ENCODE assay signal across 23 cellular contexts in the genomic region with DNA sequence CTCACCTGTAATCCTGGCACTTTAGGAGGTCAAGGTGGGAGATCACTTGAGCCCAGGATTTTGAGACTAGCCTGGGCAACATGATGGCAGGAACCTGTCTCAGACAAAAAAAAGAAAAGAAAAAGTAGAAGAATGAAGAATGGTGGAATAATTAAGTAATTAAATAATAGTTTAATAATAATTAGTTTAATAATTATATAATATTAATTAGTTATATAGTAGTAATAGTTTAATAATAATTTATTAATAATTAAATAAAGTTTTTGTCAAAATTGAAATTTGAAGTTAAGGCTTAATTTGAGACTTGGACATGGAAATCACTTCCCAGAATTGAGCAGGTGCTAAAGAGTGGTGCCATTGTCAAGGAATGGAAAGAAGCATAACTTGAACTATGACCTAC. TPM values are rescaled to one million over a fixed set of nuclear protein-coding genes. Genes with fewer than 3 reads are reported as not detected.
DNase-seq lines count a peak whose midpoint lies in the region; ATAC-seq and TF ChIP-seq lines count a peak whose summit lies in the region.
"Had no signal": no experiment of that assay in that cellular context is flagged by ENCODE, and none has a peak within 500 bp of the region (broad histone marks: within the 10 kb centered on the region; RNA-seq: fewer than 3 reads in every experiment).

No MANE protein-coding gene starts in this region.

- no peaks in the 10 kb centered on the region for H3K79me2 ChIP-seq in mammary epithelial cell (ENCODE audit: insufficient read depth, low read length)
- H3K79me2 ChIP-seq in PC-3 (ENCODE audit: low read length): no peaks in the 10 kb centered on the region

- no peak overlapping the region for H3K27ac ChIP-seq in mammary epithelial cell (ENCODE audit: insufficient read depth, low read depth, low read length)
- H3K27ac ChIP-seq in breast epithelium: no peak overlapping the region
- peak overlapping the region; percentile 96 for H3K27ac ChIP-seq in epithelial cell of prostate
- no peak overlapping the region for H3K27ac ChIP-seq in PC-3 (ENCODE audit: low read length)
- H3K27ac ChIP-seq: 22Rv1; A549; BLaER1 treated with 17β-estradiol and CSF1 and Interleukin-3, amounts not matched to agents 10 nM and 100 nM had no signal

- no peak overlapping the region for H3K27ac Mint-ChIP-seq in WTC11
- H3K27ac Mint-ChIP-seq: CD14-positive monocyte; CD4-positive, alpha-beta T cell; CD8-positive, alpha-beta memory T cell; GM23338; H9 had no signal

- no peak for TF ChIP-seq CTCF in mammary epithelial cell (conservative IDR thresholded peaks at IDR 0.05 in 1 of 2, IDR thresholded peaks at IDR 0.05 in 1 of 2; ENCODE audit: extremely low read depth in 1 of 2, insufficient read depth in 1 of 2, low read depth in 1 of 2, low read length in 2 of 2)
- no peak for TF ChIP-seq CTCF in breast epithelium (IDR thresholded peaks at IDR 0.05)
- TF ChIP-seq CTCF in WTC11 (IDR thresholded peaks at IDR 0.05): no peak
- no peak for TF ChIP-seq CTCF in PC-3 (conservative IDR thresholded peaks at IDR 0.05; ENCODE audit: low read depth, low read length)

- intact Hi-C loops in mammary epithelial cell (cut with micrococcal nuclease): no loop called here
- intact Hi-C loops in breast epithelium (cut with DNase I; ENCODE audit: low total_unique reads): no loop called here
- intact Hi-C loops in PC-3 (cut with micrococcal nuclease): no loop called here

- ATAC-seq in WTC11 (no peak), PC-3 (no peak), HG02610 (IDR thresholded peaks at IDR 0.05; ENCODE audit: unreplicated experiment) (no peak)
- ATAC-seq: A549, GM23338, HCT116 had no signal

- peaks cover 35% of the 10 kb centered on the region for H3K4me1 ChIP-seq in mammary epithelial cell (ENCODE audit: insufficient read depth, low read length)
- H3K4me1 ChIP-seq in breast epithelium: no peaks in the 10 kb centered on the region
- no peaks in the 10 kb centered on the region for H3K4me1 ChIP-seq in PC-3 (ENCODE audit: insufficient read depth, low read length)
- H3K4me1 ChIP-seq: A549; BE2C; BLaER1 treated with 17β-estradiol and CSF1 and Interleukin-3, amounts not matched to agents 10 nM and 100 nM had no signal

- no peaks in the 10 kb centered on the region for H3K36me3 Mint-ChIP-seq in WTC11
- H3K36me3 Mint-ChIP-seq: CD14-positive monocyte; CD8-positive, alpha-beta memory T cell had no signal

- no peaks in the 10 kb centered on the region; the same call in 1 of the 2 replicates for H3K27me3 Mint-ChIP-seq in WTC11 (ENCODE audit: low read depth)

- BruUV-seq in mammary epithelial cell (replicated peaks; lab: Mats Ljungman, UMichigan) (no TSS peak), PC-3 (replicated peaks; lab: Mats Ljungman, UMichigan) (no TSS peak)

- H3K4me2 ChIP-seq in mammary epithelial cell (ENCODE audit: insufficient read depth, low read depth, low read length): no peak overlapping the region
- no peak overlapping the region for H3K4me2 ChIP-seq in PC-3 (ENCODE audit: low read length)
- H3K4me2 ChIP-seq: A549; BLaER1 treated with 17β-estradiol and CSF1 and Interleukin-3, amounts not matched to agents 10 nM and 100 nM; GM23338 had no signal

- H2AFZ ChIP-seq in mammary epithelial cell (ENCODE audit: low read depth, low read length): peak overlapping the region; percentile 54
- no peak overlapping the region for H2AFZ ChIP-seq in PC-3 (ENCODE audit: low read length)
- H2AFZ ChIP-seq: GM23338 had no signal

- no peak overlapping the region for H3K4me3 ChIP-seq in mammary epithelial cell (replicated peaks in 1 of 3; ENCODE audit: insufficient read depth in 1 of 3, low read depth in 2 of 3, low read length in 3 of 3)
- H3K4me3 ChIP-seq in breast epithelium: no peak overlapping the region
- no peak overlapping the region for H3K4me3 ChIP-seq in PC-3 (ENCODE audit: low read length)
- H3K4me3 ChIP-seq: A549; BLaER1 treated with 17β-estradiol and CSF1 and Interleukin-3, amounts not matched to agents 10 nM and 100 nM; GM23338 had no signal

- H3K9me3 Mint-ChIP-seq in WTC11: peaks cover 5% of the 10 kb centered on the region; the same call in 1 of the 2 replicates
- H3K9me3 Mint-ChIP-seq: CD4-positive, alpha-beta T cell; H9 had no signal

- no peak overlapping the region for H3K9ac ChIP-seq in mammary epithelial cell (ENCODE audit: insufficient read depth, low read length)
- H3K9ac ChIP-seq in PC-3 (ENCODE audit: low read length): no peak overlapping the region
- H3K9ac ChIP-seq: BLaER1 treated with 17β-estradiol and CSF1 and Interleukin-3, amounts not matched to agents 10 nM and 100 nM had no signal

- in situ Hi-C loops in mammary epithelial cell (cut with MboI; ENCODE audit: low sequenced_read_pairs in 2 of 2): no loop called here

- H3K27me3 ChIP-seq in mammary epithelial cell (ENCODE audit: insufficient read depth, low read length) (no peaks in the 10 kb centered on the region), breast epithelium (no peaks in the 10 kb centered on the region), PC-3 (ENCODE audit: low read length) (no peaks in the 10 kb centered on the region)
- H3K27me3 ChIP-seq: BE2C; BLaER1 treated with 17β-estradiol and CSF1 and Interleukin-3, amounts not matched to agents 10 nM and 100 nM had no signal

- no peak for TF ChIP-seq POLR2A in breast epithelium (IDR thresholded peaks at IDR 0.05)

- no peaks in the 10 kb centered on the region for H4K20me1 ChIP-seq in mammary epithelial cell (ENCODE audit: insufficient read depth, low read length)
- no peaks in the 10 kb centered on the region for H4K20me1 ChIP-seq in PC-3 (ENCODE audit: low read length)
- H4K20me1 ChIP-seq: BLaER1 treated with 17β-estradiol and CSF1 and Interleukin-3, amounts not matched to agents 10 nM and 100 nM had no signal

- H3K4me3 Mint-ChIP-seq in WTC11: no peak overlapping the region
- H3K4me3 Mint-ChIP-seq: CD14-positive monocyte; CD4-positive, alpha-beta T cell; CD8-positive, alpha-beta memory T cell; GM23338; H9 had no signal

- no peaks in the 10 kb centered on the region for H3F3A ChIP-seq in PC-3 (ENCODE audit: low read length, unreplicated experiment)

- H3K36me3 ChIP-seq in mammary epithelial cell (ENCODE audit: insufficient read depth, low read length): no peaks in the 10 kb centered on the region
- no peaks in the 10 kb centered on the region for H3K36me3 ChIP-seq in breast epithelium
- H3K36me3 ChIP-seq in PC-3 (ENCODE audit: low read depth, low read length): no peaks in the 10 kb centered on the region
- H3K36me3 ChIP-seq: BE2C; BLaER1 treated with 17β-estradiol and CSF1 and Interleukin-3, amounts not matched to agents 10 nM and 100 nM had no signal

- H3K4me1 Mint-ChIP-seq in WTC11: peaks cover 5% of the 10 kb centered on the region; the same call in 1 of the 2 replicates
- H3K4me1 Mint-ChIP-seq: CD14-positive monocyte; CD8-positive, alpha-beta memory T cell; GM23338; H9 had no signal

- CTCF ChIA-PET in mammary epithelial cell (lab: Charles Lee; ENCODE audit: low non-redundant PET) (no interaction called here), WTC11 (lab: Charles Lee) (no interaction called here), PC-3 (lab: Charles Lee) (no interaction called here)

- no peaks in the 10 kb centered on the region for H3K9me2 ChIP-seq in PC-3 (replicated peaks; ENCODE audit: low read length)

- dilution Hi-C loops in mammary epithelial cell (cut with HindIII; ENCODE audit: low sequenced_read_pairs): no loop called here

- H3K9me3 ChIP-seq in mammary epithelial cell (replicated peaks; ENCODE audit: insufficient read depth, low read length): no peaks in the 10 kb centered on the region
- H3K9me3 ChIP-seq in breast epithelium: no peaks in the 10 kb centered on the region
- no peaks in the 10 kb centered on the region for H3K9me3 ChIP-seq in PC-3 (ENCODE audit: low read length)
- H3K9me3 ChIP-seq: A549; BE2C; BLaER1 treated with 17β-estradiol and CSF1 and Interleukin-3, amounts not matched to agents 10 nM and 100 nM had no signal

- POLR2A ChIA-PET in WTC11 (lab: Charles Lee) (no interaction called here), PC-3 (lab: Charles Lee; ENCODE audit: unreplicated experiment) (no interaction called here)

- DNase-seq in mammary epithelial cell: no peak
- no peak for DNase-seq in breast epithelium (ENCODE audit: low spot score in 2 of 2)
- no peak for DNase-seq in WTC11 (ENCODE audit: low spot score)
- DNase-seq in epithelial cell of prostate (ENCODE audit: low read depth, low spot score): no peak
- no peak for DNase-seq in NCI-H82 treated with DMSO at 0.1 percent for 48 hours (lab: John Stamatoyannopoulos, UW; ENCODE audit: unreplicated experiment)
- DNase-seq in PC-3: no peak
- DNase-seq: ACHN; AML-193; BE2C; CD4-positive, alpha-beta T cell; CD8-positive, alpha-beta memory T cell; DMS 273 treated with DMSO at 0.1 percent for 48 hours; DMS79; EL; GF-D8; H9 had no signal

TF ChIP-seq in WTC11, 78 proteins besides CTCF, POLR2A, EP300 and RAD21:
- TF ChIP-seq TP53 (CRISPR knock-in tag; IDR thresholded peaks at IDR 0.05): no peak
- TF ChIP-seq ESRRA (CRISPR knock-in tag; IDR thresholded peaks at IDR 0.05; ENCODE audit: borderline replicate concordance): no peak
- no peak for TF ChIP-seq FOXK1 (CRISPR knock-in tag; IDR thresholded peaks at IDR 0.05)
- TF ChIP-seq HMGA2 (CRISPR knock-in tag; IDR thresholded peaks at IDR 0.05): peak; percentile 98
- TF ChIP-seq, protein P1, sequence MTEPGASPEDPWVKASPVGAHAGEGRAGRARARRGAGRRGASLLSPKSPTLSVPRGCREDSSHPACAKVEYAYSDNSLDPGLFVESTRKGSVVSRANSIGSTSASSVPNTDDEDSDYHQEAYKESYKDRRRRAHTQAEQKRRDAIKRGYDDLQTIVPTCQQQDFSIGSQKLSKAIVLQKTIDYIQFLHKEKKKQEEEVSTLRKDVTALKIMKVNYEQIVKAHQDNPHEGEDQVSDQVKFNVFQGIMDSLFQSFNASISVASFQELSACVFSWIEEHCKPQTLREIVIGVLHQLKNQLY (CRISPR knock-in tag; IDR thresholded peaks at IDR 0.05): no peak

RNA-seq across cellular contexts. Expression of a gene that starts 52.2 kb away (rescaled TPM):
- 10 to 100 TPM; 21.4 to 47.0 TPM for total RNA-seq in mammary epithelial cell
- polyA plus RNA-seq in mammary epithelial cell: 8.8 TPM
- 41.8 TPM for polyA minus RNA-seq in mammary epithelial cell
- 1 to 10 TPM in 2 of 3 donors, not detected in 1; 3.6 to 4.0 TPM for total RNA-seq in breast epithelium
- 0.04 TPM in 1 of 3 replicates, not detected in the others for total RNA-seq in WTC11 (2021)
- total RNA-seq in PC-3 (2014; rRNA removed): not detected in 2 replicates
- total RNA-seq: CD4-positive, alpha-beta T cell; CD8-positive, alpha-beta memory T cell; H9 had no signal
- polyA plus RNA-seq: CD14-positive monocyte; CD8-positive, alpha-beta memory T cell had no signal

Comparison
In these comparisons a context has a peak if more than half of its experiments do, and no peak if none do; other contexts are left out.
1. RNA of a gene that starts 52.2 kb away (total RNA-seq): 21.4 to 47.0 TPM in mammary epithelial cell; 3.6 to 4.0 TPM in breast epithelium, 0.04 TPM in WTC11 and not detected in PC-3; every median in the first group is over 4 times any median in the second.